In genomic region chr13:92842145-92842544, GRCh38 we compare ENCODE assay signal across 11 cellular contexts.
DNase-seq lines count a peak whose midpoint lies in the region; ATAC-seq and TF ChIP-seq lines count a peak whose summit lies in the region.
"Had no signal": no experiment of that assay in that cellular context is flagged by ENCODE, and none has a peak within 500 bp of the region (broad histone marks: within the 10 kb centered on the region; RNA-seq: fewer than 3 reads in every experiment).

No MANE protein-coding gene starts in this region.

- DNase-seq in AG09309 (ENCODE audit: low read depth) (peak; percentile 8), cardiac fibroblast (ENCODE audit: low read depth in 2 of 2) (peak; percentile 87 to 93), kidney tubule cell (ENCODE audit: low spot score) (peak; percentile 91), NCI-H2081 (lab: John Stamatoyannopoulos, UW) (no peak), globus pallidus (ENCODE audit: low spot score) (no peak), KG1 (lab: John Stamatoyannopoulos, UW) (no peak)
- DNase-seq: activated CD8-positive, alpha-beta memory T cell treated with anti-CD3 and anti-CD28 coated beads, Interleukin-2, amount 10 ng/mL, durations not matched to agents 7 days and 5 days; ovary had no signal

- TF ChIP-seq RAD21 in Ishikawa (IDR thresholded peaks at IDR 0.05; ENCODE audit: low read depth): no peak; the same call in 1 of the 2 replicates

- TF ChIP-seq CTCF in AG09309 (IDR thresholded peaks at IDR 0.05; ENCODE audit: control insufficient read depth, insufficient read depth, low read depth, low read length, missing control alignments) (no peak), cardiac fibroblast (IDR thresholded peaks at IDR 0.05; ENCODE audit: low read depth, low read length) (no peak)

- H3K4me3 ChIP-seq in AG09309 (ENCODE audit: control insufficient read depth, low read depth, low read length): no peak overlapping the region
- no peak overlapping the region for H3K4me3 ChIP-seq in cardiac fibroblast (replicated peaks in 1 of 2; ENCODE audit: low read depth in 2 of 2, low read length in 2 of 2)
- H3K4me3 ChIP-seq: ovary had no signal

- TF ChIP-seq EP300 in Ishikawa (IDR thresholded peaks at IDR 0.05; ENCODE audit: borderline replicate concordance): peak; percentile 70; the same call in 1 of the 2 replicates

- ATAC-seq in HG03354 (IDR thresholded peaks at IDR 0.05; ENCODE audit: poor library complexity, severe bottlenecking, unreplicated experiment): no peak
- ATAC-seq: activated CD8-positive, alpha-beta memory T cell treated with anti-CD3 and anti-CD28 coated beads, Interleukin-2, amount 10 ng/mL, durations not matched to agents 7 days and 5 days; Right ventricle myocardium inferior had no signal

TF ChIP-seq in Ishikawa, 13 proteins besides CTCF, POLR2A, EP300 and RAD21:
- 0 out of 2 replicates have a peak, but pooled peaks have one; percentile 39 for TF ChIP-seq MAX (IDR thresholded peaks at IDR 0.05)
- TF ChIP-seq TCF12 (IDR thresholded peaks at IDR 0.05; ENCODE audit: low read depth): no peak
- TF ChIP-seq TEAD4 (IDR thresholded peaks at IDR 0.05): peak; percentile 87
- peak; percentile 79 for TF ChIP-seq NFIC (IDR thresholded peaks at IDR 0.05)

Comparison
In these comparisons a context has a peak if more than half of its experiments do, and no peak if none do; other contexts are left out.
1. DNase-seq: peak in AG09309 (single experiment), cardiac fibroblast (2 of 2) and kidney tubule cell (single experiment); none in NCI-H2081 (0 of 2), globus pallidus (single experiment) and KG1 (single experiment).